In the genomic region with DNA sequence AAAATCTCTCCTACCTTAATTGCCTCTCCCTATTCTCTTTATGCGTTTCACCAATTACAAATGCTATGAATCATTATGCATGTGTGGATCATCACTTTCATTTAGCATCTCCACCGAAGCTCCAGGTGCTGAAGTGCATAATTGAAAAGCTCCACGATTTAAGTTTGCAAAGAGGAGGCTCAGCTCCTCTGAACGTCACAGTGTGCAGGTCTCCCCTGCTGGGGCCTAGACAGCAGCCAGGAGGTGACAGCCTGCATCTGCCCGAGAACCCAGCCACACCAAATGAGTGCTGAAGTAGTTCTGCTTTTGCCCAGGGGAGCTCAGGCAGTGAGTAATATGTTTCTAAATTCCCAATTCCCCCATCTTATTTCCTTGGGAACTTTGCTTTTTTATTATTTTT, we compare ENCODE assay signal across 22 cellular contexts.
"Had no signal": no experiment of that assay in that cellular context is flagged by ENCODE, and none has a peak within 500 bp of the region (broad histone marks: within the 10 kb centered on the region; RNA-seq: fewer than 3 reads in every experiment).

No MANE protein-coding gene starts in this region.

- H3K9me3 Mint-ChIP-seq: activated naive CD4-positive, alpha-beta T cell treated with anti-CD3 and anti-CD28 coated beads, Interleukin-2, amount 50 U/mL, for 72 hours; activated T-helper 1 cell treated with anti-CD3 and anti-CD28 coated beads, Interleukin-12 subunit alpha, Interleukin-12 subunit beta, Interleukin-2, Interleukin-4 antibody, amounts not matched to agents 30 ng/mL and 10 ng/mL and 1 ng/mL, durations not matched to agents 14 hours and 24 hours and 36 hours; dendritic cell treated with granulocyte-macrophage colony-stimulating factor and Interleukin-4, amounts not matched to agents 40 ng/mL and 50 ng/mL, for 4 days; stimulated activated effector memory CD8-positive, alpha-beta T cell treated with anti-CD3 and anti-CD28 coated beads, Interleukin-12 subunit alpha, Interleukin-12 subunit beta, amount 100 ng/mL, for 72 hours had no signal

- ATAC-seq: activated naive CD4-positive, alpha-beta T cell treated with anti-CD3 and anti-CD28 coated beads, Interleukin-2, amount 50 U/mL, for 72 hours; esophagus mucosa; gastrocnemius medialis; heart left ventricle; stimulated activated effector memory CD8-positive, alpha-beta T cell treated with anti-CD3 and anti-CD28 coated beads, Interleukin-12 subunit alpha, Interleukin-12 subunit beta, amount 100 ng/mL, for 72 hours had no signal

- H3K27ac Mint-ChIP-seq: activated naive CD4-positive, alpha-beta T cell treated with anti-CD3 and anti-CD28 coated beads, Interleukin-2, amount 50 U/mL, for 72 hours; activated T-helper 1 cell treated with anti-CD3 and anti-CD28 coated beads, Interleukin-12 subunit alpha, Interleukin-12 subunit beta, Interleukin-2, Interleukin-4 antibody, amounts not matched to agents 30 ng/mL and 10 ng/mL and 1 ng/mL, durations not matched to agents 14 hours and 24 hours and 36 hours; dendritic cell treated with granulocyte-macrophage colony-stimulating factor and Interleukin-4, amounts not matched to agents 40 ng/mL and 50 ng/mL, for 4 days; nephron progenitor cell; stimulated activated effector memory CD8-positive, alpha-beta T cell treated with anti-CD3 and anti-CD28 coated beads, Interleukin-12 subunit alpha, Interleukin-12 subunit beta, amount 100 ng/mL, for 72 hours; type B pancreatic cell had no signal

- DNase-seq: activated CD4-positive, alpha-beta T cell treated with anti-CD3 and anti-CD28 coated beads, Interleukin-2, amount 50 U/mL, for 48 hours; activated CD4-positive, CD25-positive, alpha-beta regulatory T cell treated with anti-CD3 and anti-CD28 coated beads, Interleukin-2, amount 50 U/mL, for 72 hours; activated gamma-delta T cell treated with Interleukin-2 at 50 U/mL for 16 hours; adrenal gland; effector CD8-positive, alpha-beta T cell; gastrocnemius medialis; heart left ventricle; kidney; left ventricle myocardium inferior; mammary epithelial cell; nephron progenitor cell; sigmoid colon; stimulated activated CD4-positive, alpha-beta T cell treated with anti-CD3 and anti-CD28 coated beads, Interleukin-4, amount 100 ng/mL, for 24 hours; stomach; T-helper 9 cell; testis had no signal

- H3K4me3 Mint-ChIP-seq: activated T-helper 1 cell treated with anti-CD3 and anti-CD28 coated beads, Interleukin-12 subunit alpha, Interleukin-12 subunit beta, Interleukin-2, Interleukin-4 antibody, amounts not matched to agents 30 ng/mL and 10 ng/mL and 1 ng/mL, durations not matched to agents 14 hours and 24 hours and 36 hours; dendritic cell treated with granulocyte-macrophage colony-stimulating factor and Interleukin-4, amounts not matched to agents 40 ng/mL and 50 ng/mL, for 4 days; nephron progenitor cell; stimulated activated effector memory CD8-positive, alpha-beta T cell treated with anti-CD3 and anti-CD28 coated beads, Interleukin-12 subunit alpha, Interleukin-12 subunit beta, amount 100 ng/mL, for 72 hours; type B pancreatic cell had no signal

- H3K36me3 Mint-ChIP-seq: activated naive CD4-positive, alpha-beta T cell treated with anti-CD3 and anti-CD28 coated beads, Interleukin-2, amount 50 U/mL, for 72 hours; stimulated activated effector memory CD8-positive, alpha-beta T cell treated with anti-CD3 and anti-CD28 coated beads, Interleukin-12 subunit alpha, Interleukin-12 subunit beta, amount 100 ng/mL, for 72 hours; type B pancreatic cell had no signal

- H3K27me3 Mint-ChIP-seq: dendritic cell treated with granulocyte-macrophage colony-stimulating factor and Interleukin-4, amounts not matched to agents 40 ng/mL and 50 ng/mL, for 4 days; type B pancreatic cell had no signal
